ENCODE assay signal across 8 cellular contexts in the genomic region with DNA sequence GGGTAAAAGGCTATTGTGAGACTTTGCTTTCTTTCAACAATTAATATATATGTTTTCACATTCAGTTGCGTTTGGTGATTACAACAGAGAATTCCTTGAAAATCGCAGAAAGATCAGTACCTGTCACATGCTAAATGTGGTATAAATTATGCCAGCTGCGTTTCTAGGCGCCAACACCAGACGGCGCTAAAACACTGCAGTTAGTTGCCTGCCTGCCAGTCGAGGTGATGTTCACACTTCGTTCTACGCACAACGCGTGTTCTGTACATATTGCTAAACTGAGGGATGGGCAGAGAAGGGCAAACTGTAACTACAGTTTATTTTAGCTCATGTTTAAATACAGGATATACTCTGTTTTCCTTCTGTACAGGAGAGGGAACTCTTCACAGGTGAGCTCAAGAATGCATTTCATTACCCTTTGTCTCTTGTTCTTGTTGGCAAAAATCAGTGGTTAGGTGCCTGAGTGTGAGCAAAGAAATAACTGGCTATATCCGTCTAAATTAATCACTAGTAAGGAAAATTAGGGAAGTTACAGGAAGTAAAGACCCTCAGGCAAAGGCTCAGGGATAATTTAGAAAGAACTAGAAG.
DNase-seq lines count a peak whose midpoint lies in the region; ATAC-seq and TF ChIP-seq lines count a peak whose summit lies in the region.

No MANE protein-coding gene starts in this region.

- peak; percentile 78 for ATAC-seq in HG03159 (IDR thresholded peaks at IDR 0.05; ENCODE audit: unreplicated experiment)
- ATAC-seq in Panc1 = peak; percentile 82
- no peak for ATAC-seq in lung (ENCODE audit: insufficient read depth, low FRiP score)
- peak; percentile 85 for ATAC-seq in upper lobe of right lung

- POLR2A ChIA-PET in Panc1 (lab: Charles Lee) = no interaction called here

- H3K4me1 ChIP-seq in Panc1 (ENCODE audit: control insufficient read depth, insufficient read depth, low read length) (no peaks in the 10 kb centered on the region), lung (ENCODE audit: control insufficient read depth in 2 of 2, insufficient read depth in 2 of 2, low read length in 2 of 2) (no peaks in the 10 kb centered on the region), upper lobe of right lung (no peaks in the 10 kb centered on the region)

- 9 to 12% methylated on average over 12 of the region's 12 CpGs for WGBS in lung, 2 donors

- H3K27ac ChIP-seq in Panc1 (ENCODE audit: low read length) (no peak overlapping the region), dorsolateral prefrontal cortex (no peak overlapping the region), lung (ENCODE audit: low read depth in 1 of 2, low read length in 1 of 2) (no peak overlapping the region), upper lobe of right lung (no peak overlapping the region)

- H3K9me3 ChIP-seq in Panc1 (ENCODE audit: control insufficient read depth, insufficient read depth, low read depth, low read length) (no peaks in the 10 kb centered on the region), lung (ENCODE audit: control insufficient read depth in 2 of 2, insufficient read depth in 1 of 2, low read length in 1 of 2) (no peaks in the 10 kb centered on the region), upper lobe of right lung (no peaks in the 10 kb centered on the region)

- in situ Hi-C loops in Panc1 (cut with HindIII; ENCODE audit: low pct_unique_long_range_greater_than_20kb, low sequenced_read_pairs) = no loop called here

- no peaks in the 10 kb centered on the region for H3K36me3 ChIP-seq in Panc1 (ENCODE audit: control insufficient read depth, insufficient read depth, low read length)
- H3K36me3 ChIP-seq in lung (ENCODE audit: control insufficient read depth in 2 of 2, insufficient read depth in 2 of 2, low read length in 2 of 2) = no peaks in the 10 kb centered on the region
- H3K36me3 ChIP-seq in upper lobe of right lung = no peaks in the 10 kb centered on the region

- no peaks in the 10 kb centered on the region for H3K27me3 ChIP-seq in Panc1 (ENCODE audit: control insufficient read depth, insufficient read depth, low read length)
- no peaks in the 10 kb centered on the region for H3K27me3 ChIP-seq in dorsolateral prefrontal cortex
- H3K27me3 ChIP-seq in lung (ENCODE audit: control insufficient read depth, insufficient read depth) = no peaks in the 10 kb centered on the region
- no peaks in the 10 kb centered on the region for H3K27me3 ChIP-seq in upper lobe of right lung

- intact Hi-C loops in Panc1 (cut with micrococcal nuclease; ENCODE audit: unreplicated experiment) = loop anchor here (5.0 to 10.0 kb wide), 4 partner anchors 81 to 716 kb away; no protein-coding TSS in a partner anchor
- intact Hi-C loops in dorsolateral prefrontal cortex (cut with DNase I) = loop anchor here in 1 of 2 donors (10.0 kb wide), 1 partner anchor 714 kb away; no protein-coding TSS in a partner anchor
- intact Hi-C loops in upper lobe of right lung (cut with DNase I) = no loop called here

- BruUV-seq in Panc1 (replicated peaks; lab: Mats Ljungman, UMichigan) = no TSS peak

- TF ChIP-seq CTCF in Panc1 (IDR thresholded peaks at IDR 0.05) (peak; percentile 97), dorsolateral prefrontal cortex (IDR thresholded peaks at IDR 0.05 in 54 of 56, conservative IDR thresholded peaks at IDR 0.05 in 2 of 56; ENCODE audit: low read depth in 1 of 56, partially characterized antibody in 56 of 56) (peak; percentile 59 to 89 (median 79)), lung (IDR thresholded peaks at IDR 0.05; ENCODE audit: control extremely low read depth, extremely low read depth) (peak; percentile 32), upper lobe of right lung (IDR thresholded peaks at IDR 0.05) (peak; percentile 77)

- CTCF ChIA-PET in Panc1 (lab: Charles Lee) = interaction anchor here (0.5 to 0.6 kb wide), 2 partner anchors 23 to 1050 kb away, joined by 3 to 6 read pairs; no protein-coding TSS in a partner anchor

- peak; percentile 0 to 26 for DNase-seq in activated CD4-positive, alpha-beta T cell treated with anti-CD3 and anti-CD28 coated beads for 24 hours (ENCODE audit: low read depth in 2 of 2)
- DNase-seq in activated CD4-positive, alpha-beta T cell treated with anti-CD3 and anti-CD28 coated beads for 4 hours = no peak
- DNase-seq in Panc1 (ENCODE audit: low read depth, low spot score) (peak; percentile 43), dorsolateral prefrontal cortex (peak; percentile 30 to 82 (median 64)), lung (ENCODE audit: low spot score) (peak; percentile 47), upper lobe of right lung (peak; percentile 70), GF-D8 (lab: John Stamatoyannopoulos, UW) (no peak)

- no peak overlapping the region for H3K4me3 ChIP-seq in Panc1 (ENCODE audit: low read depth in 2 of 2, low read length in 2 of 2)
- H3K4me3 ChIP-seq in dorsolateral prefrontal cortex = no peak overlapping the region
- H3K4me3 ChIP-seq in lung = no peak overlapping the region
- H3K4me3 ChIP-seq in upper lobe of right lung = no peak overlapping the region

Comparison
In these comparisons a context has a peak if more than half of its experiments do, and no peak if none do; other contexts are left out.
1. DNase-seq: peak in activated CD4-positive, alpha-beta T cell treated with anti-CD3 and anti-CD28 coated beads for 24 hours (2 of 2), Panc1 (single experiment), dorsolateral prefrontal cortex (10 of 10), lung (single experiment) and upper lobe of right lung (single experiment); none in activated CD4-positive, alpha-beta T cell treated with anti-CD3 and anti-CD28 coated beads for 4 hours (0 of 2) and GF-D8 (single experiment).
2. CTCF ChIP-seq: peak in every context shown above with its lines; median percentile 97 in Panc1; 79 in dorsolateral prefrontal cortex; 77 in upper lobe of right lung; 32 in lung.